Comparison of ENCODE assay signal across 8 cellular contexts in genomic region chr9:34457266-34458012, GRCh38. TPM values are rescaled to one million over a fixed set of nuclear protein-coding genes. Genes with fewer than 3 reads are reported as not detected.
DNase-seq lines count a peak whose midpoint lies in the region; ATAC-seq and TF ChIP-seq lines count a peak whose summit lies in the region.

No MANE protein-coding gene starts in this region.

- WGBS in mesenchymal stem cell, result 1% methylated on average over 48 of the region's 48 CpGs
- 2% methylated on average over 41 of the region's 48 CpGs for WGBS in suprapubic skin

- H3K4me2 ChIP-seq in mesenchymal stem cell (ENCODE audit: low read length, poor library complexity, severe bottlenecking), result peak overlapping the region; percentile 74

- peak overlapping the region; percentile 92 for H3K4me3 Mint-ChIP-seq in activated CD4-positive, alpha-beta T cell treated with anti-CD3 and anti-CD28 coated beads, Interleukin-2, amount 10 ng/mL, durations not matched to agents 24 days and 14 days

- no peaks in the 10 kb centered on the region for H3K9me3 Mint-ChIP-seq in activated CD4-positive, alpha-beta T cell treated with anti-CD3 and anti-CD28 coated beads, Interleukin-2, amount 10 ng/mL, durations not matched to agents 24 days and 14 days

- peak overlapping the region; percentile 77 for H3K27ac Mint-ChIP-seq in activated CD4-positive, alpha-beta T cell treated with anti-CD3 and anti-CD28 coated beads, Interleukin-2, amount 10 ng/mL, durations not matched to agents 24 days and 14 days

- no peak overlapping the region for H2BK15ac ChIP-seq in mesenchymal stem cell (ENCODE audit: low read depth, poor library complexity, severe bottlenecking)

- H3K4me1 ChIP-seq in mesenchymal stem cell (ENCODE audit: control insufficient read depth, insufficient read depth, low read depth, low read length) (peaks cover 9% of the 10 kb centered on the region), suprapubic skin (peaks cover 57% of the 10 kb centered on the region)

- no peak for TF ChIP-seq EP300 in suprapubic skin (IDR thresholded peaks at IDR 0.05)

- peak overlapping the region; percentile 13 to 63 for H3K4ac ChIP-seq in mesenchymal stem cell (ENCODE audit: low read depth in 1 of 2, low read length in 2 of 2)

- peaks cover 18% of the 10 kb centered on the region for H3K27me3 Mint-ChIP-seq in activated CD4-positive, alpha-beta T cell treated with anti-CD3 and anti-CD28 coated beads, Interleukin-2, amount 10 ng/mL, durations not matched to agents 24 days and 14 days

- peaks cover 1% of the 10 kb centered on the region for H3K36me3 Mint-ChIP-seq in activated CD4-positive, alpha-beta T cell treated with anti-CD3 and anti-CD28 coated beads, Interleukin-2, amount 10 ng/mL, durations not matched to agents 24 days and 14 days (ENCODE audit: low read depth)

- no peak for TF ChIP-seq CTCF in epithelial cell of esophagus (IDR thresholded peaks at IDR 0.05; ENCODE audit: insufficient read depth, low read depth, low read length, missing control alignments)
- no peak for TF ChIP-seq CTCF in suprapubic skin (IDR thresholded peaks at IDR 0.05)

- peak overlapping the region; percentile 72 for H2AFZ ChIP-seq in mesenchymal stem cell (ENCODE audit: low read depth, low read length)

- H4K8ac ChIP-seq in mesenchymal stem cell (ENCODE audit: low read length), result peak overlapping the region; percentile 81

- peaks cover 0 to 18% of the 10 kb centered on the region in 2 experiments for H3K27me3 ChIP-seq in mesenchymal stem cell (ENCODE audit: control insufficient read depth in 1 of 2, insufficient read depth in 1 of 2, low read length in 2 of 2)
- H3K27me3 ChIP-seq in suprapubic skin, result no peaks in the 10 kb centered on the region

- no peak for TF ChIP-seq POLR2A in suprapubic skin (IDR thresholded peaks at IDR 0.05)

- no peak overlapping the region for H2BK5ac ChIP-seq in mesenchymal stem cell (ENCODE audit: low read depth, low read length, poor library complexity, severe bottlenecking)

- peak overlapping the region; percentile 13 for H2BK120ac ChIP-seq in mesenchymal stem cell (ENCODE audit: low read depth, low read length)

- H3K9ac ChIP-seq in mesenchymal stem cell (ENCODE audit: low read length), result peak overlapping the region; percentile 94

- intact Hi-C loops in activated CD4-positive, alpha-beta T cell treated with anti-CD3 and anti-CD28 coated beads, Interleukin-2, amount 10 ng/mL, durations not matched to agents 24 days and 14 days (cut with micrococcal nuclease), result loop anchor here (1.0 kb wide), 3 partner anchors 66 to 155 kb away; partner anchors contain the start of gene RPP25L

- peak overlapping the region in 1 of 2 experiments; percentile 60 for H3K23ac ChIP-seq in mesenchymal stem cell (ENCODE audit: low read length in 2 of 2)

- peaks cover 46% of the 10 kb centered on the region for H3K4me1 Mint-ChIP-seq in activated CD4-positive, alpha-beta T cell treated with anti-CD3 and anti-CD28 coated beads, Interleukin-2, amount 10 ng/mL, durations not matched to agents 24 days and 14 days

- peaks cover 19% of the 10 kb centered on the region for H3K79me1 ChIP-seq in mesenchymal stem cell (replicated peaks; ENCODE audit: low read length, poor library complexity, severe bottlenecking)

- peak overlapping the region; percentile 71 to 86 for H3K18ac ChIP-seq in mesenchymal stem cell (ENCODE audit: low read depth in 1 of 2, low read length in 2 of 2)

- peak overlapping the region; percentile 21 for H3K27ac ChIP-seq in KOPT-K1 (ENCODE audit: low read depth, low read length, poor library complexity, severe bottlenecking)
- H3K27ac ChIP-seq in mesenchymal stem cell (ENCODE audit: low read length, poor library complexity, severe bottlenecking), result peak overlapping the region; percentile 37
- peak overlapping the region; percentile 79 for H3K27ac ChIP-seq in suprapubic skin

- ATAC-seq in HG03175 (IDR thresholded peaks at IDR 0.05; ENCODE audit: unreplicated experiment) (no peak), HG02623 (IDR thresholded peaks at IDR 0.05; ENCODE audit: unreplicated experiment) (no peak)

- no peak overlapping the region for H2AK5ac ChIP-seq in mesenchymal stem cell (ENCODE audit: low read length, severe bottlenecking)

- H3K9me3 ChIP-seq in KOPT-K1 (ENCODE audit: insufficient read depth, low read length, poor library complexity, severe bottlenecking) (no peaks in the 10 kb centered on the region), mesenchymal stem cell (ENCODE audit: control insufficient read depth, low read length) (no peaks in the 10 kb centered on the region), suprapubic skin (no peaks in the 10 kb centered on the region)

- peak overlapping the region; percentile 74 for H3K4me3 ChIP-seq in epithelial cell of esophagus (ENCODE audit: low read length)
- H3K4me3 ChIP-seq in mesenchymal stem cell (ENCODE audit: insufficient read depth in 1 of 2, low read depth in 1 of 2, low read length in 2 of 2), result peak overlapping the region; percentile 83 to 91
- peak overlapping the region; percentile 81 for H3K4me3 ChIP-seq in suprapubic skin

- DNase-seq in D341Med (ENCODE audit: low spot score), result peak; percentile 64
- peak; percentile 60 for DNase-seq in activated CD4-positive, alpha-beta T cell treated with anti-CD3 and anti-CD28 coated beads, Interleukin-2, amount 10 ng/mL, durations not matched to agents 24 days and 14 days
- peak; percentile 74 for DNase-seq in epithelial cell of esophagus (ENCODE audit: low read depth)
- DNase-seq in mesenchymal stem cell, result peak; percentile 87
- DNase-seq in suprapubic skin (ENCODE audit: low spot score in 2 of 2), result peak; percentile 81 to 85

- peak overlapping the region in 1 of 2 experiments; percentile 47 for H2BK12ac ChIP-seq in mesenchymal stem cell (ENCODE audit: low read length in 2 of 2)

- H4K91ac ChIP-seq in mesenchymal stem cell (ENCODE audit: low read length), result peak overlapping the region; percentile 57

- no peaks in the 10 kb centered on the region for H3K36me3 ChIP-seq in KOPT-K1 (ENCODE audit: insufficient read depth, low read length)
- no peaks in the 10 kb centered on the region for H3K36me3 ChIP-seq in mesenchymal stem cell (ENCODE audit: control insufficient read depth in 1 of 2, insufficient read depth in 2 of 2, low read depth in 1 of 2, low read length in 2 of 2)
- no peaks in the 10 kb centered on the region for H3K36me3 ChIP-seq in suprapubic skin

- peak overlapping the region in 1 of 2 experiments; percentile 94 for H3K14ac ChIP-seq in mesenchymal stem cell (ENCODE audit: low read length in 2 of 2)

RNA-seq across cellular contexts. Expression of gene FAM219A, which starts 0.9 kb away (rescaled TPM):
- total RNA-seq in activated CD4-positive, alpha-beta T cell treated with anti-CD3 and anti-CD28 coated beads, Interleukin-2, amount 10 ng/mL, durations not matched to agents 24 days and 14 days, result 13.6 and 16.3 TPM in 2 replicates
- polyA plus RNA-seq in mesenchymal stem cell (2013, experiment 1 of 2), result 13.8 TPM
- polyA plus RNA-seq in mesenchymal stem cell (2013, experiment 2 of 2), result 14.0 TPM
- 10 to 100 TPM; 12.6 to 17.0 (median 15.0) TPM for total RNA-seq in suprapubic skin

RNA-seq across cellular contexts. Expression of gene DNAI1, which starts 1.2 kb away (rescaled TPM):
- total RNA-seq in activated CD4-positive, alpha-beta T cell treated with anti-CD3 and anti-CD28 coated beads, Interleukin-2, amount 10 ng/mL, durations not matched to agents 24 days and 14 days, result not detected in 2 replicates
- not detected for polyA plus RNA-seq in mesenchymal stem cell (2013, experiment 1 of 2)
- polyA plus RNA-seq in mesenchymal stem cell (2013, experiment 2 of 2), result not detected
- not detected for total RNA-seq in suprapubic skin

Comparison
In these comparisons a context has a peak if more than half of its experiments do, and no peak if none do; other contexts are left out.
1. H3K27ac ChIP-seq: peak in every context shown above with its lines; median percentile 79 in suprapubic skin; 37 in mesenchymal stem cell; 21 in KOPT-K1.